Comparison of ENCODE assay signal across 8 cellular contexts in the genomic region with DNA sequence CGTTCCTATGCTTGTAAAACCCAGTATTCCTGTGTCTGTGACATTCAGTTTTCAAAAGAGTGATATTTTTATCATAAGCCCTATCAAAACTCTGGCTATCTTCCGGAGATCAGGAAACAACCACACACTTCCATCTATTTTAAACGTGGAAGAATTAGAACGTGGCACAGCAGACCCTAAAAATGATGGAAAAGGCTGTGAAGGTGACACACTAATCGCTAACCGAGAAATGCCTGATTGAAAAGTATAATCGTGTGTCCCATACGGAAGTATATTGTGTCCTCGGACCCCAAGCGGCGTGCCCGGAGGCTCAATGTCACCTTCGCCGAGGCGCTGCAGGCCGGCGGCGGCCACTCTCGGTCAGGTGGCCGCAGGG. TPM values are rescaled to one million over a fixed set of nuclear protein-coding genes. Genes with fewer than 3 reads are reported as not detected.
A peak's percentile ranks its signal among the peaks of the same experiment; 100 is the strongest.
DNase-seq lines count a peak whose midpoint lies in the region; ATAC-seq and TF ChIP-seq lines count a peak whose summit lies in the region.

No MANE protein-coding gene starts in this region.

- CTCF ChIA-PET in activated naive CD4-positive, alpha-beta T cell treated with anti-CD3 and anti-CD28 coated beads for 36 hours (lab: Charles Lee), result interaction anchor here (1.0 kb wide), 2 partner anchors 13 kb away, joined by 3 read pairs; no protein-coding TSS in a partner anchor

- TF ChIP-seq POLR2A in heart left ventricle (IDR thresholded peaks at IDR 0.05), result no peak

- ATAC-seq in heart left ventricle (peak in 2 of 4 donors; percentile 8 to 57), HG02852 (IDR thresholded peaks at IDR 0.05; ENCODE audit: unreplicated experiment) (no peak)

- no peaks in the 10 kb centered on the region for H3K27me3 ChIP-seq in heart left ventricle
- no peaks in the 10 kb centered on the region for H3K27me3 ChIP-seq in skeletal muscle tissue (ENCODE audit: control insufficient read depth in 3 of 3, insufficient read depth in 3 of 3, low read length in 3 of 3)

- H3K9ac ChIP-seq in skeletal muscle tissue (ENCODE audit: low read depth in 1 of 3, low read length in 3 of 3), result peak overlapping the region; percentile 96 to 98 (median 97)

- 0 to 1% (median 0%) methylated on average over 20 of the region's 20 CpGs for WGBS in heart left ventricle, 4 donors

- peak overlapping the region; percentile 77 for H3K27ac Mint-ChIP-seq in activated naive CD4-positive, alpha-beta T cell treated with anti-CD3 and anti-CD28 coated beads for 36 hours

- H3K4me1 Mint-ChIP-seq in activated naive CD4-positive, alpha-beta T cell treated with anti-CD3 and anti-CD28 coated beads for 36 hours (ENCODE audit: low read depth), result peaks cover 35% of the 10 kb centered on the region

- H3K4me1 ChIP-seq in heart left ventricle (peaks cover 0 to 50% (median 35%) of the 10 kb centered on the region in 12 donors), skeletal muscle tissue (ENCODE audit: control insufficient read depth in 3 of 3, insufficient read depth in 3 of 3, low read length in 3 of 3) (peaks cover 8 to 21% (median 12%) of the 10 kb centered on the region in 3 donors)

- no peaks in the 10 kb centered on the region for H3K27me3 Mint-ChIP-seq in activated naive CD4-positive, alpha-beta T cell treated with anti-CD3 and anti-CD28 coated beads for 36 hours (ENCODE audit: low read depth)

- H3K36me3 ChIP-seq in heart left ventricle (peaks cover 0 to 6% (median 0%) of the 10 kb centered on the region in 9 donors), skeletal muscle tissue (ENCODE audit: control insufficient read depth in 3 of 3, insufficient read depth in 3 of 3, low read length in 3 of 3) (peaks cover 0 to 2% (median 0%) of the 10 kb centered on the region in 3 donors)

- no peaks in the 10 kb centered on the region for H3K9me3 Mint-ChIP-seq in activated naive CD4-positive, alpha-beta T cell treated with anti-CD3 and anti-CD28 coated beads for 36 hours

- H3K9me3 ChIP-seq in heart left ventricle, result no peaks in the 10 kb centered on the region
- no peaks in the 10 kb centered on the region for H3K9me3 ChIP-seq in skeletal muscle tissue (ENCODE audit: control insufficient read depth in 3 of 3, low read length in 3 of 3)

- H3K4me3 ChIP-seq in WI38 (ENCODE audit: low read depth, low read length), result peak overlapping the region; percentile 91
- H3K4me3 ChIP-seq in heart left ventricle, result peak overlapping the region; percentile 67 to 100 (median 96)
- H3K4me3 ChIP-seq in skeletal muscle tissue (ENCODE audit: low read length in 3 of 3), result peak overlapping the region; percentile 81 to 88 (median 82)

- DNase-seq in activated naive CD4-positive, alpha-beta T cell treated with anti-CD3 and anti-CD28 coated beads for 36 hours, result no peak
- no peak for DNase-seq in activated naive CD4-positive, alpha-beta T cell treated with anti-CD3 and anti-CD28 coated beads, Interleukin-2, amount 50 U/mL, for 16 hours
- DNase-seq in heart left ventricle, result no peak
- DNase-seq in islet precursor cell, result no peak
- no peak for DNase-seq in NCI-H2081 treated with DMSO at 0.1 percent for 48 hours (lab: John Stamatoyannopoulos, UW)

- H3K36me3 Mint-ChIP-seq in activated naive CD4-positive, alpha-beta T cell treated with anti-CD3 and anti-CD28 coated beads for 36 hours (ENCODE audit: low read depth), result peaks cover 10% of the 10 kb centered on the region

- peak overlapping the region; percentile 90 for H3K4me3 Mint-ChIP-seq in activated naive CD4-positive, alpha-beta T cell treated with anti-CD3 and anti-CD28 coated beads for 36 hours

- H3K27ac ChIP-seq in heart left ventricle (peak overlapping the region; percentile 93 to 99 (median 99)), skeletal muscle tissue (ENCODE audit: low read depth, low read length) (peak overlapping the region; percentile 98)

- intact Hi-C loops in activated naive CD4-positive, alpha-beta T cell treated with anti-CD3 and anti-CD28 coated beads for 36 hours (cut with micrococcal nuclease), result loop anchor here (5.0 kb wide), 2 partner anchors 265 to 395 kb away; a partner anchor contains a TSS
- intact Hi-C loops in heart left ventricle (cut with DNase I), result loop anchor here in 2 of 10 donors (2.0 to 5.0 kb wide), 3 partner anchors 30 to 265 kb away; a partner anchor contains a TSS

- TF ChIP-seq CTCF in WI38 (IDR thresholded peaks at IDR 0.05; ENCODE audit: low read depth, low read length) (no peak), heart left ventricle (IDR thresholded peaks at IDR 0.05) (no peak)

RNA-seq across cellular contexts. Expression of a gene that starts 0.7 kb away (rescaled TPM):
- 100 to 1,000 TPM; 346 to 348 TPM for total RNA-seq in activated naive CD4-positive, alpha-beta T cell treated with anti-CD3 and anti-CD28 coated beads for 36 hours
- 1,000 to 10,000 TPM in 5 of 9 donors, 100 to 1,000 TPM in 4; 754 to 1,537 (median 1,120) TPM for total RNA-seq in heart left ventricle
- polyA plus RNA-seq in heart left ventricle, result 1,000 to 10,000 TPM; 1,480 to 2,918 TPM
- total RNA-seq in skeletal muscle tissue, result 96.6 TPM

RNA-seq across cellular contexts. Expression of a gene that starts 19.4 kb away (rescaled TPM):
- total RNA-seq in activated naive CD4-positive, alpha-beta T cell treated with anti-CD3 and anti-CD28 coated beads for 36 hours, result 1 to 10 TPM; 3.5 to 3.7 TPM
- 1 to 10 TPM; 1.1 to 5.8 (median 2.1) TPM for total RNA-seq in heart left ventricle
- polyA plus RNA-seq in heart left ventricle, result 1 to 10 TPM; 1.6 to 4.0 TPM
- 1.0 TPM for total RNA-seq in skeletal muscle tissue

RNA-seq across cellular contexts. Expression of a gene that starts 30.6 kb away (rescaled TPM):
- total RNA-seq in activated naive CD4-positive, alpha-beta T cell treated with anti-CD3 and anti-CD28 coated beads for 36 hours, result 10 to 100 TPM; 60.3 to 63.0 TPM
- 100 to 1,000 TPM in 3 of 9 donors, 10 to 100 TPM in 6; 37.0 to 110 (median 88.8) TPM for total RNA-seq in heart left ventricle
- polyA plus RNA-seq in heart left ventricle, result 10 to 100 TPM; 31.3 to 39.0 TPM
- total RNA-seq in skeletal muscle tissue, result 33.4 TPM

RNA-seq across cellular contexts. Expression of a gene that starts 47.4 kb away (rescaled TPM):
- total RNA-seq in activated naive CD4-positive, alpha-beta T cell treated with anti-CD3 and anti-CD28 coated beads for 36 hours, result 10 to 100 TPM; 55.2 to 56.1 TPM
- total RNA-seq in heart left ventricle, result 10 to 100 TPM; 22.4 to 85.7 (median 59.3) TPM
- polyA plus RNA-seq in heart left ventricle, result 10 to 100 TPM; 28.9 to 44.2 TPM
- total RNA-seq in skeletal muscle tissue, result 22.4 TPM

RNA-seq across cellular contexts. Expression of a gene that starts 58.1 kb away (rescaled TPM):
- total RNA-seq in activated naive CD4-positive, alpha-beta T cell treated with anti-CD3 and anti-CD28 coated beads for 36 hours, result under 1 TPM; 0.15 to 0.38 TPM
- total RNA-seq in heart left ventricle, result 1 to 10 TPM; 1.7 to 7.1 (median 4.2) TPM
- polyA plus RNA-seq in heart left ventricle, result 1 to 10 TPM in 1 of 2 donors, under 1 TPM in 1; 0.91 to 7.4 TPM
- 1.6 TPM for total RNA-seq in skeletal muscle tissue
